1 cellular context compared by ENCODE assay signal in the genomic region with DNA sequence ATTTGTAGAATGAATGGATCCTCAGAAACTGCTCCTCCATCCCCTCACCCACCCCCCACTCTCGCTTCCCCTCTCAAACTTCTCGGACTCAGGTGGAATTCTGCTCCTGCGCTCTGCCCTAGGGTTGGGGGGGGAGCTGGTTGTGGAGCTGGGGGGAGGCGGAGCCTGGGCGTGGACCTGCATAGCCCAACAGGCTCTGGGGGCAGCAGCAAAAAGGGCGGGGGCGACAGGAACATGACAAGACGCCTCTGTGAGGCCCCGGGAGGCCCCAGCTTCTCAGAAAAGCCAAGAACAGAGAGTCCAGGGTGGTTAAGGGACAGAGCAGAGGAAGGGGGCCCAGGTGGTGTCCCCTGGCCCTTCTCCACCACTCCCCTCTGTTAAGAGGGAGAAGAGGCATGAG.
TF ChIP-seq lines count a peak whose summit lies in the region.

No MANE protein-coding gene starts in this region.

TF ChIP-seq in SK-N-SH, 30 proteins besides CTCF, POLR2A, EP300 and RAD21 (continued from another document):
- TF ChIP-seq, protein P1, sequence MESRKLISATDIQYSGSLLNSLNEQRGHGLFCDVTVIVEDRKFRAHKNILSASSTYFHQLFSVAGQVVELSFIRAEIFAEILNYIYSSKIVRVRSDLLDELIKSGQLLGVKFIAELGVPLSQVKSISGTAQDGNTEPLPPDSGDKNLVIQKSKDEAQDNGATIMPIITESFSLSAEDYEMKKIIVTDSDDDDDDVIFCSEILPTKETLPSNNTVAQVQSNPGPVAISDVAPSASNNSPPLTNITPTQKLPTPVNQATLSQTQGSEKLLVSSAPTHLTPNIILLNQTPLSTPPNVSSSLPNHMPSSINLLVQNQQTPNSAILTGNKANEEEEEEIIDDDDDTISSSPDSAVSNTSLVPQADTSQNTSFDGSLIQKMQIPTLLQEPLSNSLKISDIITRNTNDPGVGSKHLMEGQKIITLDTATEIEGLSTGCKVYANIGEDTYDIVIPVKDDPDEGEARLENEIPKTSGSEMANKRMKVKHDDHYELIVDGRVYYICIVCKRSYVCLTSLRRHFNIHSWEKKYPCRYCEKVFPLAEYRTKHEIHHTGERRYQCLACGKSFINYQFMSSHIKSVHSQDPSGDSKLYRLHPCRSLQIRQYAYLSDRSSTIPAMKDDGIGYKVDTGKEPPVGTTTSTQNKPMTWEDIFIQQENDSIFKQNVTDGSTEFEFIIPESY (IDR thresholded peaks at IDR 0.05; ENCODE audit: borderline replicate concordance, low read depth) = no peak
- TF ChIP-seq CHD2 (IDR thresholded peaks at IDR 0.05; ENCODE audit: low read length, partially characterized antibody) (no peak), RCOR1 (IDR thresholded peaks at IDR 0.05; ENCODE audit: low read length) (no peak), GATA2 (CRISPR knock-in tag; IDR thresholded peaks at IDR 0.05) (no peak), NRF1 (IDR thresholded peaks at IDR 0.05; ENCODE audit: low read depth, low read length) (no peak), FOXM1 (IDR thresholded peaks at IDR 0.05; ENCODE audit: low read depth) (no peak), FOXJ3 (CRISPR knock-in tag; IDR thresholded peaks at IDR 0.05) (no peak)
- TF ChIP-seq, protein P2, sequence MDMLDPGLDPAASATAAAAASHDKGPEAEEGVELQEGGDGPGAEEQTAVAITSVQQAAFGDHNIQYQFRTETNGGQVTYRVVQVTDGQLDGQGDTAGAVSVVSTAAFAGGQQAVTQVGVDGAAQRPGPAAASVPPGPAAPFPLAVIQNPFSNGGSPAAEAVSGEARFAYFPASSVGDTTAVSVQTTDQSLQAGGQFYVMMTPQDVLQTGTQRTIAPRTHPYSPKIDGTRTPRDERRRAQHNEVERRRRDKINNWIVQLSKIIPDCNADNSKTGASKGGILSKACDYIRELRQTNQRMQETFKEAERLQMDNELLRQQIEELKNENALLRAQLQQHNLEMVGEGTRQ (IDR thresholded peaks at IDR 0.05; ENCODE audit: borderline replicate concordance, low read depth, low read length) = no peak
- TF ChIP-seq, protein P3, sequence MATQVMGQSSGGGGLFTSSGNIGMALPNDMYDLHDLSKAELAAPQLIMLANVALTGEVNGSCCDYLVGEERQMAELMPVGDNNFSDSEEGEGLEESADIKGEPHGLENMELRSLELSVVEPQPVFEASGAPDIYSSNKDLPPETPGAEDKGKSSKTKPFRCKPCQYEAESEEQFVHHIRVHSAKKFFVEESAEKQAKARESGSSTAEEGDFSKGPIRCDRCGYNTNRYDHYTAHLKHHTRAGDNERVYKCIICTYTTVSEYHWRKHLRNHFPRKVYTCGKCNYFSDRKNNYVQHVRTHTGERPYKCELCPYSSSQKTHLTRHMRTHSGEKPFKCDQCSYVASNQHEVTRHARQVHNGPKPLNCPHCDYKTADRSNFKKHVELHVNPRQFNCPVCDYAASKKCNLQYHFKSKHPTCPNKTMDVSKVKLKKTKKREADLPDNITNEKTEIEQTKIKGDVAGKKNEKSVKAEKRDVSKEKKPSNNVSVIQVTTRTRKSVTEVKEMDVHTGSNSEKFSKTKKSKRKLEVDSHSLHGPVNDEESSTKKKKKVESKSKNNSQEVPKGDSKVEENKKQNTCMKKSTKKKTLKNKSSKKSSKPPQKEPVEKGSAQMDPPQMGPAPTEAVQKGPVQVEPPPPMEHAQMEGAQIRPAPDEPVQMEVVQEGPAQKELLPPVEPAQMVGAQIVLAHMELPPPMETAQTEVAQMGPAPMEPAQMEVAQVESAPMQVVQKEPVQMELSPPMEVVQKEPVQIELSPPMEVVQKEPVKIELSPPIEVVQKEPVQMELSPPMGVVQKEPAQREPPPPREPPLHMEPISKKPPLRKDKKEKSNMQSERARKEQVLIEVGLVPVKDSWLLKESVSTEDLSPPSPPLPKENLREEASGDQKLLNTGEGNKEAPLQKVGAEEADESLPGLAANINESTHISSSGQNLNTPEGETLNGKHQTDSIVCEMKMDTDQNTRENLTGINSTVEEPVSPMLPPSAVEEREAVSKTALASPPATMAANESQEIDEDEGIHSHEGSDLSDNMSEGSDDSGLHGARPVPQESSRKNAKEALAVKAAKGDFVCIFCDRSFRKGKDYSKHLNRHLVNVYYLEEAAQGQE (IDR thresholded peaks at IDR 0.05; ENCODE audit: low read depth, low read length) = no peak
